8 cellular contexts compared by ENCODE assay signal in the genomic region with DNA sequence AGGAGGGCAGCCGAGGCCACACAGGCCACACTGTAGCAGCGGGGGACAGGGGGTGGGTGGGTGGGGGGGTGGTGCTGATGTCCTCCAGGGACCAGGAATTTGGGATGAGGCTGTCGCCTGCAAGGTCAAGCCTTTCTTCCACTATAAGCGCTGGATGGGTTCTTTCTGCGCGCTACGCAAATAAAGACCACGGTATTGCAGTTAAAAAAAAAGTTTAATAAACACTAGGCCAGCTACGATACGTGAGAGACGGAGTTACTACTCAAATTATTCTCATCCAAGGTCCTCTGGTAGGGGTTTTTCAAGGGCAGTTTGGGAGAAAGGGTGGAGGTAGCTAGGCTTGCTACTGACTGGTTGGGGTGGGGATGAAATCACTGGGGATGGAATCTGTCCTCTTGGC. TPM values are rescaled to one million over a fixed set of nuclear protein-coding genes. Genes with fewer than 3 reads are reported as not detected.
DNase-seq lines count a peak whose midpoint lies in the region; ATAC-seq and TF ChIP-seq lines count a peak whose summit lies in the region.

No MANE protein-coding gene starts in this region.

- H3K27me3 Mint-ChIP-seq in MCF 10A (ENCODE audit: insufficient read depth, unreplicated experiment) = no peaks in the 10 kb centered on the region

- no TSS peak for BruUV-seq in MCF 10A (replicated peaks; lab: Mats Ljungman, UMichigan)

- peak overlapping the region; percentile 98 for H3K9ac ChIP-seq in mucosa of stomach (ENCODE audit: low read length)

- no peaks in the 10 kb centered on the region for H3K4me1 Mint-ChIP-seq in MCF 10A (ENCODE audit: insufficient read depth, unreplicated experiment)

- intact Hi-C loops in MCF 10A (cut with micrococcal nuclease) = loop anchor here (2.0 kb wide), 3 partner anchors 38 to 146 kb away; a partner anchor contains a TSS

- POLR2A ChIA-PET in AG04449 (lab: Yijun Ruan, JAX) (interaction anchor here (1.0 kb wide), 1 partner anchor 38 kb away, joined by 6 read pairs; a partner anchor contains a TSS), MCF 10A (lab: Yijun Ruan, JAX) (interaction anchor here (0.7 to 3.1 kb wide), 14 partner anchors 18 to 428 kb away, joined by 3 to 13 read pairs (median 4); a partner anchor contains a TSS)

- peaks cover 8% of the 10 kb centered on the region for H3K9me3 Mint-ChIP-seq in MCF 10A (ENCODE audit: unreplicated experiment)

- H3K27ac Mint-ChIP-seq in MCF 10A (ENCODE audit: low read depth, unreplicated experiment) = peak overlapping the region; percentile 92

- TF ChIP-seq CTCF in AG04449 (IDR thresholded peaks at IDR 0.05; ENCODE audit: insufficient read depth, low read length, missing control alignments) (no peak), MCF 10A (IDR thresholded peaks at IDR 0.05; ENCODE audit: unreplicated experiment) (no peak), GM20000 (IDR thresholded peaks at IDR 0.05; ENCODE audit: extremely low read depth, missing control alignments) (no peak)

- H3K4me1 ChIP-seq in mucosa of stomach (ENCODE audit: control insufficient read depth, insufficient read depth, low read length) = peaks cover 10% of the 10 kb centered on the region

- no peaks in the 10 kb centered on the region for H3K27me3 ChIP-seq in mucosa of stomach (ENCODE audit: control insufficient read depth, insufficient read depth, low read length)

- H3K9me3 ChIP-seq in mucosa of stomach (ENCODE audit: control insufficient read depth, low read length) = no peaks in the 10 kb centered on the region

- CTCF ChIA-PET in AG04449 (lab: Yijun Ruan, JAX) (no interaction called here), MCF 10A (lab: Yijun Ruan, JAX) (interaction anchor here (1.1 kb wide), 1 partner anchor 120 kb away, joined by 3 read pairs; no protein-coding TSS in a partner anchor)

- no peaks in the 10 kb centered on the region for H3K36me3 ChIP-seq in mucosa of stomach (ENCODE audit: control insufficient read depth, insufficient read depth, low read length)

- H3K4me3 ChIP-seq in AG04449 (ENCODE audit: low read depth, low read length) = peak overlapping the region; percentile 91
- H3K4me3 ChIP-seq in mucosa of stomach (ENCODE audit: low read length) = peak overlapping the region; percentile 90

- ATAC-seq in HG02759 (IDR thresholded peaks at IDR 0.05; ENCODE audit: unreplicated experiment) = peak; percentile 9
- no peak for ATAC-seq in GM21737 (IDR thresholded peaks at IDR 0.05; ENCODE audit: unreplicated experiment)

- no peak for DNase-seq in AG04449 (ENCODE audit: low read depth, low spot score)
- DNase-seq in MCF 10A (ENCODE audit: unreplicated experiment) = no peak
- no peak for DNase-seq in GM20000 (ENCODE audit: low spot score)
- DNase-seq in Ammon's horn (ENCODE audit: low spot score) = no peak
- DNase-seq in DMS 273 treated with DMSO at 0.1 percent for 48 hours (lab: John Stamatoyannopoulos, UW) = no peak

- H3K36me3 Mint-ChIP-seq in MCF 10A (ENCODE audit: insufficient read depth, unreplicated experiment) = peaks cover 21% of the 10 kb centered on the region

- H3K4me3 Mint-ChIP-seq in MCF 10A (ENCODE audit: unreplicated experiment) = peak overlapping the region; percentile 94

RNA-seq across cellular contexts. Expression of a gene that starts 0.5 kb away (rescaled TPM):
- 10.3 and 10.5 TPM in 2 replicates for total RNA-seq in MCF 10A (2022)

RNA-seq across cellular contexts. Expression of a gene that starts 38.2 kb away (rescaled TPM):
- 1.1 and 1.3 TPM in 2 replicates for total RNA-seq in MCF 10A (2022)
